26 cellular contexts compared by ENCODE assay signal in genomic region chr2:71252862-71253261, GRCh38. TPM values are rescaled to one million over a fixed set of nuclear protein-coding genes. Genes with fewer than 3 reads are reported as not detected.
DNase-seq lines count a peak whose midpoint lies in the region; ATAC-seq, FAIRE-seq and TF ChIP-seq lines count a peak whose summit lies in the region.
"Had no signal": no experiment of that assay in that cellular context is flagged by ENCODE, and none has a peak within 500 bp of the region (broad histone marks: within the 10 kb centered on the region; RNA-seq: fewer than 3 reads in every experiment).

No MANE protein-coding gene starts in this region.

- in situ Hi-C loops in K562 (cut with MboI): no loop called here

- no peak overlapping the region for H3K4me2 ChIP-seq in K562 (ENCODE audit: insufficient read depth, low read length)
- no peak overlapping the region for H3K4me2 ChIP-seq in endothelial cell of umbilical vein (ENCODE audit: insufficient read depth, low read length)
- H3K4me2 ChIP-seq: BLaER1 had no signal

- TF ChIP-seq CTCF in K562 (IDR thresholded peaks at IDR 0.05 in 2 of 3, conservative IDR thresholded peaks at IDR 0.05 in 1 of 3; ENCODE audit: insufficient read depth in 2 of 3, low read depth in 1 of 3, low read length in 3 of 3): no peak
- TF ChIP-seq CTCF in endothelial cell of umbilical vein (IDR thresholded peaks at IDR 0.05; ENCODE audit: extremely low read depth in 1 of 2, insufficient read depth in 1 of 2, low read depth in 1 of 2, low read length in 2 of 2): no peak
- no peak for TF ChIP-seq CTCF in psoas muscle (IDR thresholded peaks at IDR 0.05)

- no peaks in the 10 kb centered on the region for H3K9me3 ChIP-seq in K562 (replicated peaks; ENCODE audit: control insufficient read depth, insufficient read depth, low read depth, low read length)
- no peaks in the 10 kb centered on the region for H3K9me3 ChIP-seq in endothelial cell of umbilical vein (replicated peaks; ENCODE audit: control insufficient read depth, insufficient read depth, low read length)
- no peaks in the 10 kb centered on the region for H3K9me3 ChIP-seq in psoas muscle
- H3K9me3 ChIP-seq in skeletal muscle tissue (ENCODE audit: control insufficient read depth in 3 of 3, low read length in 3 of 3): no peaks in the 10 kb centered on the region
- H3K9me3 ChIP-seq: BE2C, BLaER1 had no signal

- no TSS peak for BruUV-seq in K562 (replicated peaks; lab: Mats Ljungman, UMichigan)
- no TSS peak for BruUV-seq in endothelial cell of umbilical vein (replicated peaks; lab: Mats Ljungman, UMichigan)

- H3K4me3 ChIP-seq in K562 (no peak overlapping the region), endothelial cell of umbilical vein (replicated peaks in 1 of 3; ENCODE audit: insufficient read depth in 1 of 3, low read depth in 1 of 3, low read length in 3 of 3) (no peak overlapping the region), psoas muscle (no peak overlapping the region), skeletal muscle tissue (ENCODE audit: low read length in 3 of 3) (no peak overlapping the region)
- H3K4me3 ChIP-seq: BLaER1 had no signal

- DNase-seq in K562 (ENCODE audit: extremely low read depth in 1 of 4, low spot score in 3 of 4): no peak
- DNase-seq in endothelial cell of umbilical vein (ENCODE audit: low read depth, low spot score): no peak
- no peak for DNase-seq in psoas muscle
- no peak for DNase-seq in GF-D8 (lab: John Stamatoyannopoulos, UW)
- DNase-seq: 8988T; ACHN; BE2C; C1 segment of cervical spinal cord; CD4-positive, alpha-beta memory T cell; CD4-positive, CD25-positive, alpha-beta regulatory T cell; CD8-positive, alpha-beta memory T cell; COR-L47; DMS 273 treated with DMSO at 0.1 percent for 48 hours; DMS153; DMS53; DMS79; DND-41; EL; GDM1 had no signal

- no peak for TF ChIP-seq EP300 in K562 (IDR thresholded peaks at IDR 0.05; ENCODE audit: low read length)

- POLR2A ChIA-PET in K562 (lab: Yijun Ruan, JAX): no interaction called here
- POLR2A ChIA-PET in endothelial cell of umbilical vein (lab: Charles Lee): no interaction called here

- ATAC-seq in K562 (no peak), psoas muscle (peak in 2 of 4 donors; percentile 30 to 38), GM18861 (IDR thresholded peaks at IDR 0.05; ENCODE audit: unreplicated experiment) (no peak), GM21529 (IDR thresholded peaks at IDR 0.05; ENCODE audit: unreplicated experiment) (no peak)

- H4K20me1 ChIP-seq in K562 (replicated peaks; ENCODE audit: control insufficient read depth, insufficient read depth, low read length) (no peaks in the 10 kb centered on the region), endothelial cell of umbilical vein (replicated peaks; ENCODE audit: control insufficient read depth, extremely low read depth, insufficient read depth, low read length) (no peaks in the 10 kb centered on the region)
- H4K20me1 ChIP-seq: BLaER1 had no signal

- WGBS in K562 (ENCODE audit: insufficient coverage, low coverage, missing lambda C conversion rate): 0% methylated on average over 3 of the region's 3 CpGs
- 57 to 96% (median 64%) methylated on average over 3 of the region's 3 CpGs for WGBS in psoas muscle, 3 donors

- no peak for TF ChIP-seq POLR2A in K562 (conservative IDR thresholded peaks at IDR 0.05)
- no peak for TF ChIP-seq POLR2A in endothelial cell of umbilical vein (IDR thresholded peaks at IDR 0.05; ENCODE audit: low read depth, low read length)

- intact Hi-C loops in K562 (cut with micrococcal nuclease): no loop called here
- intact Hi-C loops in endothelial cell of umbilical vein (cut with micrococcal nuclease): no loop called here
- intact Hi-C loops in psoas muscle (cut with DNase I): no loop called here

- dilution Hi-C loops in endothelial cell of umbilical vein (cut with MboI; ENCODE audit: extremely low pct_ligation_motif_present, low sequenced_read_pairs): no loop called here

- CTCF ChIA-PET in K562 (lab: Yijun Ruan, JAX; ENCODE audit: low intra/inter-chr PET ratio) (no interaction called here), endothelial cell of umbilical vein (lab: Charles Lee) (no interaction called here)

- H3K4me1 ChIP-seq in K562 (replicated peaks in 1 of 2; ENCODE audit: control insufficient read depth in 2 of 2, insufficient read depth in 2 of 2, low read length in 2 of 2) (no peaks in the 10 kb centered on the region), endothelial cell of umbilical vein (ENCODE audit: control insufficient read depth, extremely low read depth, insufficient read depth, low read length) (no peaks in the 10 kb centered on the region), psoas muscle (peaks cover 15% of the 10 kb centered on the region), skeletal muscle tissue (ENCODE audit: control insufficient read depth in 3 of 3, insufficient read depth in 3 of 3, low read length in 3 of 3) (peaks cover 15 to 21% (median 16%) of the 10 kb centered on the region in 3 donors)
- H3K4me1 ChIP-seq: BE2C, BLaER1 had no signal

- no peaks in the 10 kb centered on the region for H3K79me2 ChIP-seq in K562 (ENCODE audit: control insufficient read depth, insufficient read depth, low read length)
- no peaks in the 10 kb centered on the region for H3K79me2 ChIP-seq in endothelial cell of umbilical vein (ENCODE audit: control insufficient read depth, insufficient read depth, low read length)

- TF ChIP-seq RAD21 in K562 (CRISPR knock-in tag; conservative IDR thresholded peaks at IDR 0.05 in 1 of 2, IDR thresholded peaks at IDR 0.05 in 1 of 2): no peak

- H3K9me1 ChIP-seq in K562 (ENCODE audit: control insufficient read depth, insufficient read depth, low read length) (no peaks in the 10 kb centered on the region), endothelial cell of umbilical vein (replicated peaks; ENCODE audit: control insufficient read depth, extremely low read depth, insufficient read depth, low read length) (no peaks in the 10 kb centered on the region)

- no peaks in the 10 kb centered on the region for H3K36me3 ChIP-seq in K562 (ENCODE audit: control insufficient read depth, insufficient read depth, low read length)
- H3K36me3 ChIP-seq in endothelial cell of umbilical vein (ENCODE audit: control insufficient read depth in 2 of 2, extremely low read depth in 1 of 2, insufficient read depth in 2 of 2, low read length in 2 of 2): no peaks in the 10 kb centered on the region
- no peaks in the 10 kb centered on the region for H3K36me3 ChIP-seq in psoas muscle (ENCODE audit: insufficient read depth in 1 of 2, low read depth in 1 of 2)
- no peaks in the 10 kb centered on the region for H3K36me3 ChIP-seq in skeletal muscle tissue (ENCODE audit: control insufficient read depth in 3 of 3, insufficient read depth in 3 of 3, low read length in 3 of 3)
- H3K36me3 ChIP-seq: BE2C, BLaER1 had no signal

- H3K9ac ChIP-seq in K562 (ENCODE audit: insufficient read depth in 1 of 2, low read depth in 2 of 2, low read length in 2 of 2): no peak overlapping the region
- no peak overlapping the region for H3K9ac ChIP-seq in endothelial cell of umbilical vein (replicated peaks; ENCODE audit: extremely low read depth, insufficient read depth, low read length)
- H3K9ac ChIP-seq in skeletal muscle tissue (ENCODE audit: low read depth in 1 of 3, low read length in 3 of 3): no peak overlapping the region
- H3K9ac ChIP-seq: BLaER1 had no signal

- no peak overlapping the region for H3K27ac ChIP-seq in K562 (ENCODE audit: extremely low read depth, low read depth, low read length)
- no peak overlapping the region for H3K27ac ChIP-seq in endothelial cell of umbilical vein (ENCODE audit: insufficient read depth, low read depth, low read length)
- H3K27ac ChIP-seq in psoas muscle: peak overlapping the region; percentile 87
- peak overlapping the region; percentile 72 for H3K27ac ChIP-seq in skeletal muscle tissue (ENCODE audit: low read depth, low read length)
- H3K27ac ChIP-seq: BLaER1 had no signal

- H2AFZ ChIP-seq in K562 (ENCODE audit: low read depth, low read length) (no peak overlapping the region), endothelial cell of umbilical vein (ENCODE audit: low read depth, low read length) (no peak overlapping the region)

- H3K27me3 ChIP-seq in K562 (ENCODE audit: control insufficient read depth in 2 of 2, insufficient read depth in 2 of 2, low read length in 2 of 2) (peaks cover 0 to 5% of the 10 kb centered on the region in 2 experiments; a peak in 2 of 5 replicates), endothelial cell of umbilical vein (ENCODE audit: control insufficient read depth in 2 of 2, insufficient read depth in 2 of 2, low read length in 2 of 2) (peaks cover 7 to 8% of the 10 kb centered on the region in 2 experiments), psoas muscle (ENCODE audit: insufficient read depth in 3 of 3, low read length in 2 of 3) (no peaks in the 10 kb centered on the region), skeletal muscle tissue (ENCODE audit: control insufficient read depth in 3 of 3, insufficient read depth in 3 of 3, low read length in 3 of 3) (no peaks in the 10 kb centered on the region)
- H3K27me3 ChIP-seq: BE2C, BLaER1 had no signal

- FAIRE-seq in K562 (lab: Jason Lieb, UNC): peak; percentile 26
- no peak for FAIRE-seq in endothelial cell of umbilical vein (lab: Jason Lieb, UNC)
- FAIRE-seq: A204.1, GM12891, GM19239 had no signal

RNA-seq across cellular contexts. Expression of gene PAIP2B, which starts 26.0 kb away (rescaled TPM):
- 0.12 and 0.21 TPM in 2 replicates for total RNA-seq in K562 (2011; cell fraction: chromatin; rRNA removed; ENCODE audit: low replicate concordance)
- total RNA-seq in K562 (2011; cell fraction: nucleolus; rRNA removed): 0.17 TPM in 1 of 2 replicates, not detected in the other
- total RNA-seq in K562 (2011; cell fraction: nucleoplasm; rRNA removed): 0.22 and 0.31 TPM in 2 replicates
- total RNA-seq in K562 (2014; rRNA removed): 0.32 and 0.33 TPM in 2 replicates
- total RNA-seq in K562 (2014; rRNA removed; fragmentation: Illumina TruSeq; extraction: Trizol): 0.25 and 0.35 TPM in 2 replicates
- 0.11 and 0.18 TPM in 2 replicates for total RNA-seq in K562 (2015; rRNA removed; fragmentation: Illumina TruSeq; extraction: Trizol)
- 0.29 and 0.38 TPM in 2 replicates for total RNA-seq in K562 (2021)
- polyA plus RNA-seq in K562 (2011; rRNA removed): 0.03 and 0.22 TPM in 2 replicates
- polyA plus RNA-seq in K562 (2011; cell fraction: cytosol; rRNA removed): 0.01 and 0.03 TPM in 2 replicates
- 0.03 and 0.06 TPM in 2 replicates for polyA plus RNA-seq in K562 (2011; cell fraction: nucleus; rRNA removed)
- 0.36 and 0.54 TPM in 2 replicates for polyA plus RNA-seq in K562 (2012)
- 0.30 and 0.31 TPM in 2 replicates for polyA plus RNA-seq in K562 (2014; fragmentation: Illumina TruSeq; extraction: Trizol)
- under 1 TPM; 0.18 to 0.27 TPM for polyA plus RNA-seq in K562 (2014; fragmentation: Nextera tagmentation; extraction: Ambion mirVana)
- 0.20 and 0.24 TPM in 2 replicates for polyA plus RNA-seq in K562 (2014; rRNA removed)
- polyA minus RNA-seq in K562 (2011; rRNA and poly(A)+ RNA removed): 0.12 and 0.28 TPM in 2 replicates
- polyA minus RNA-seq in K562 (2011; cell fraction: cytosol; rRNA and poly(A)+ RNA removed): not detected in 2 replicates
- 0.11 TPM in 1 of 2 replicates, not detected in the other for polyA minus RNA-seq in K562 (2011; cell fraction: nucleus; rRNA and poly(A)+ RNA removed)
- total RNA-seq in endothelial cell of umbilical vein: 0.58 and 0.62 TPM in 2 replicates
- polyA plus RNA-seq in endothelial cell of umbilical vein: 0.13 and 0.21 TPM in 2 replicates
- polyA plus RNA-seq in endothelial cell of umbilical vein (2011; cell fraction: cytosol; rRNA removed): 0.18 and 0.23 TPM in 2 replicates
- 0.24 and 0.30 TPM in 2 replicates for polyA plus RNA-seq in endothelial cell of umbilical vein (2011; cell fraction: nucleus; rRNA removed)
- polyA plus RNA-seq in endothelial cell of umbilical vein (2012): 0.33 and 0.37 TPM in 2 replicates
- 0.36 and 0.55 TPM in 2 replicates for polyA minus RNA-seq in endothelial cell of umbilical vein
- not detected for polyA minus RNA-seq in endothelial cell of umbilical vein (2011; cell fraction: cytosol; rRNA and poly(A)+ RNA removed)
- 0.19 TPM in 2 replicates for polyA minus RNA-seq in endothelial cell of umbilical vein (2011; cell fraction: nucleus; rRNA and poly(A)+ RNA removed)
- total RNA-seq in psoas muscle: 10 to 100 TPM; 14.0 to 47.4 (median 36.9) TPM
- polyA plus RNA-seq in psoas muscle: 10 to 100 TPM in 1 of 3 donors, 1 to 10 TPM in 2; 2.7 to 10.6 (median 7.2) TPM
- 5.7 TPM for total RNA-seq in skeletal muscle tissue

Comparison
In these comparisons a context has a peak if more than half of its experiments do, and no peak if none do; other contexts are left out.
1. H3K27ac ChIP-seq: peak in psoas muscle (single experiment) and skeletal muscle tissue (single experiment); none in K562 (single experiment) and endothelial cell of umbilical vein (single experiment).